20 cellular contexts compared by ENCODE assay signal in the genomic region with DNA sequence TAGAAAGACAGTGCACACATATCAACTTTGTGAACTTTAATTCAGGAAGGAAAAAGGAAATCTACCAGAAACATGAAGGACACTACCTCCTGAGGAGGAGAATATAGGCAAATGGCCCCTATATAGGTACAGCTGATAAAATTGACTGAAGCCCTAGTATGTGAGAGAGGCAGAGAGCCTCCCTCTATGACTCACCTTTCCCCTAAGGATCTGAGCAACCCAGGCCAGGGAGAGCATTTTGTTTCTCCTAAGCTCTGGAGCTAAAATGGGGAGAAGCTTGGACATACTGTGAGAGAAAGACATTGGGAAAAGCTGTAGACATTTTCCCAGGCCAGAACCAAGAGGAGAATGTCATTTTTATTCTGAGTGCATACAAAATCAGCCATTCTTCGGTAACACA.
DNase-seq lines count a peak whose midpoint lies in the region; FAIRE-seq and TF ChIP-seq lines count a peak whose summit lies in the region.
"Had no signal": no experiment of that assay in that cellular context is flagged by ENCODE, and none has a peak within 500 bp of the region (broad histone marks: within the 10 kb centered on the region; RNA-seq: fewer than 3 reads in every experiment).

No MANE protein-coding gene starts in this region.

- H2BK5ac ChIP-seq in mesenchymal stem cell (ENCODE audit: low read depth, low read length, poor library complexity, severe bottlenecking): no peak overlapping the region

- H3K27me3 ChIP-seq in bronchial epithelial cell (ENCODE audit: control insufficient read depth, insufficient read depth, low read length): no peaks in the 10 kb centered on the region
- H3K27me3 ChIP-seq in mesenchymal stem cell (ENCODE audit: control insufficient read depth in 1 of 2, insufficient read depth in 1 of 2, low read length in 2 of 2): no peaks in the 10 kb centered on the region
- H3K27me3 ChIP-seq: BE2C, MG63 had no signal

- H3K4me3 ChIP-seq in bronchial epithelial cell (ENCODE audit: low read depth, low read length): no peak overlapping the region
- H3K4me3 ChIP-seq in mesenchymal stem cell (ENCODE audit: insufficient read depth in 1 of 2, low read depth in 1 of 2, low read length in 2 of 2): no peak overlapping the region
- H3K4me3 ChIP-seq: MG63 had no signal

- no peak overlapping the region for H2AFZ ChIP-seq in mesenchymal stem cell (ENCODE audit: low read depth, low read length)

- H3K4me2 ChIP-seq in mesenchymal stem cell (ENCODE audit: low read length, poor library complexity, severe bottlenecking): no peak overlapping the region
- H3K4me2 ChIP-seq: SK-N-SH had no signal

- TF ChIP-seq CTCF in bronchial epithelial cell (IDR thresholded peaks at IDR 0.05; ENCODE audit: insufficient read depth, low read length, severe bottlenecking): no peak

- H3K27ac ChIP-seq in mesenchymal stem cell (ENCODE audit: low read length, poor library complexity, severe bottlenecking): peak overlapping the region; percentile 70

- H3K9me3 ChIP-seq in mesenchymal stem cell (ENCODE audit: control insufficient read depth, low read length): peaks cover 3% of the 10 kb centered on the region
- H3K9me3 ChIP-seq: BE2C, SK-N-SH had no signal

- H2BK15ac ChIP-seq in mesenchymal stem cell (ENCODE audit: low read depth, poor library complexity, severe bottlenecking): no peak overlapping the region

- H3K36me3 ChIP-seq in bronchial epithelial cell (ENCODE audit: control insufficient read depth, insufficient read depth, low read length) (no peaks in the 10 kb centered on the region), mesenchymal stem cell (ENCODE audit: control insufficient read depth in 1 of 2, insufficient read depth in 2 of 2, low read depth in 1 of 2, low read length in 2 of 2) (peaks cover 0 to 7% of the 10 kb centered on the region in 2 experiments)
- H3K36me3 ChIP-seq: BE2C, MG63 had no signal

- H3K79me1 ChIP-seq in mesenchymal stem cell (replicated peaks; ENCODE audit: low read length, poor library complexity, severe bottlenecking): no peaks in the 10 kb centered on the region

- H3K9ac ChIP-seq in mesenchymal stem cell (ENCODE audit: low read length): no peak overlapping the region
- H3K9ac ChIP-seq: SK-N-SH had no signal

- H3K14ac ChIP-seq in mesenchymal stem cell (ENCODE audit: low read length in 2 of 2): no peak overlapping the region

- H4K91ac ChIP-seq in mesenchymal stem cell (ENCODE audit: low read length): peak overlapping the region; percentile 81

- DNase-seq in Daoy (ENCODE audit: low read depth): peak; percentile 36
- peak; percentile 52 for DNase-seq in M059J (ENCODE audit: low read depth)
- DNase-seq in bronchial epithelial cell (ENCODE audit: low read depth): peak; percentile 38
- peak; percentile 28 for DNase-seq in mesenchymal stem cell
- DNase-seq in stimulated activated CD4-positive, alpha-beta T cell treated with anti-CD3 and anti-CD28 coated beads, Interleukin-2, amount 100 ng/mL, for 24 hours: no peak
- no peak for DNase-seq in central memory CD4-positive, alpha-beta T cell
- DNase-seq in DMS153 (lab: John Stamatoyannopoulos, UW): no peak
- DNase-seq: 8988T; ACHN; BE2C; CD8-positive, alpha-beta memory T cell; GF-D8; Kasumi-1; MG63; NCI-H2029; NCI-H526 treated with DMSO at 0.1 percent for 48 hours; SK-N-SH; SW 1271 had no signal

- no peak for FAIRE-seq in bronchial epithelial cell (lab: Jason Lieb, UNC)
- FAIRE-seq: GM12891, H1 had no signal

- H2BK120ac ChIP-seq in mesenchymal stem cell (ENCODE audit: low read depth, low read length): peak overlapping the region; percentile 42

- peak overlapping the region; percentile 65 for H4K8ac ChIP-seq in mesenchymal stem cell (ENCODE audit: low read length)

- 100% methylated on average over 1 of the region's 1 CpG for WGBS in mesenchymal stem cell

- H3K4me1 ChIP-seq in mesenchymal stem cell (ENCODE audit: control insufficient read depth, insufficient read depth, low read depth, low read length): peaks cover 4% of the 10 kb centered on the region
- H3K4me1 ChIP-seq: BE2C had no signal

- peak overlapping the region; percentile 65 to 98 for H2BK12ac ChIP-seq in mesenchymal stem cell (ENCODE audit: low read length in 2 of 2)

- H3K4ac ChIP-seq in mesenchymal stem cell (ENCODE audit: low read depth in 1 of 2, low read length in 2 of 2): no peak overlapping the region

- H2AK5ac ChIP-seq in mesenchymal stem cell (ENCODE audit: low read length, severe bottlenecking): peak overlapping the region; percentile 42

- no peak overlapping the region for H3K23ac ChIP-seq in mesenchymal stem cell (ENCODE audit: low read length in 2 of 2)

- H3K18ac ChIP-seq in mesenchymal stem cell (ENCODE audit: low read depth in 1 of 2, low read length in 2 of 2): peak overlapping the region in 1 of 2 experiments; percentile 67

Comparison
In these comparisons a context has a peak if more than half of its experiments do, and no peak if none do; other contexts are left out.
1. DNase-seq: peak in Daoy (single experiment), M059J (single experiment), bronchial epithelial cell (single experiment) and mesenchymal stem cell (single experiment); none in stimulated activated CD4-positive, alpha-beta T cell treated with anti-CD3 and anti-CD28 coated beads, Interleukin-2, amount 100 ng/mL, for 24 hours (0 of 2), central memory CD4-positive, alpha-beta T cell (single experiment) and DMS153 (single experiment).